1 cellular context compared by ENCODE assay signal in genomic region chr2:69741281-69742169, GRCh38.
A peak's percentile ranks its signal among the peaks of the same experiment; 100 is the strongest.
TF ChIP-seq lines count a peak whose summit lies in the region.

Gene ANXA4, plus strand, starts transcription at chr2:69742134. Its CDS starts 39,432 bp downstream, at chr2:69781566.

TF ChIP-seq in GM12878, 131 proteins besides CTCF, POLR2A, EP300 and RAD21 (continued from another document and continues in another):
- no peak for TF ChIP-seq E2F4 (IDR thresholded peaks at IDR 0.05; ENCODE audit: low read depth, low read length)
- TF ChIP-seq MYC (IDR thresholded peaks at IDR 0.05; ENCODE audit: insufficient read depth, insufficient read length, insufficient replicate concordance, low read length, severe bottlenecking): no peak
- peak; percentile 19 for TF ChIP-seq TCF12 (IDR thresholded peaks at IDR 0.05; ENCODE audit: low read depth, low read length)
- peak; percentile 42 for TF ChIP-seq USF2 (IDR thresholded peaks at IDR 0.05; ENCODE audit: borderline replicate concordance, low read depth, low read length)
- TF ChIP-seq ZNF217 (IDR thresholded peaks at IDR 0.05): no peak
- no peak for TF ChIP-seq CUX1 (IDR thresholded peaks at IDR 0.05; ENCODE audit: insufficient replicate concordance, low read depth, low read length)
- TF ChIP-seq IKZF1 (conservative IDR thresholded peaks at IDR 0.05): peak; percentile 96
- TF ChIP-seq NFIC (IDR thresholded peaks at IDR 0.05; ENCODE audit: low read depth, low read length): no peak
- no peak for TF ChIP-seq GABPA (IDR thresholded peaks at IDR 0.05; ENCODE audit: low read depth)
- TF ChIP-seq RELB (IDR thresholded peaks at IDR 0.05; ENCODE audit: low read depth): peak; percentile 61
- peak; percentile 17; the same call in 1 of the 2 replicates for TF ChIP-seq BACH1 (IDR thresholded peaks at IDR 0.05; ENCODE audit: borderline replicate concordance)
- TF ChIP-seq NR2C1 (IDR thresholded peaks at IDR 0.05): no peak
- TF ChIP-seq CHD4 (IDR thresholded peaks at IDR 0.05): no peak
- no peak for TF ChIP-seq ZBTB11 (CRISPR knock-in tag; IDR thresholded peaks at IDR 0.05)
- no peak for TF ChIP-seq SKIL (IDR thresholded peaks at IDR 0.05; ENCODE audit: low read depth, poor library complexity, severe bottlenecking)
- TF ChIP-seq YBX1 (IDR thresholded peaks at IDR 0.05): no peak
- TF ChIP-seq POU2F2 (IDR thresholded peaks at IDR 0.05; ENCODE audit: borderline replicate concordance, low read depth, low read length): no peak
- no peak for TF ChIP-seq CREM (IDR thresholded peaks at IDR 0.05; ENCODE audit: low read depth)
- no peak for TF ChIP-seq RCOR1 (conservative IDR thresholded peaks at IDR 0.05; ENCODE audit: low read depth, low read length)
- TF ChIP-seq E2F8 (IDR thresholded peaks at IDR 0.05; ENCODE audit: low read depth, partially characterized antibody): no peak
- TF ChIP-seq CBFB (IDR thresholded peaks at IDR 0.05; ENCODE audit: low read depth): no peak
- no peak for TF ChIP-seq KDM1A (IDR thresholded peaks at IDR 0.05; ENCODE audit: borderline replicate concordance)
- TF ChIP-seq MEF2A (IDR thresholded peaks at IDR 0.05; ENCODE audit: insufficient read depth, low read depth, low read length): no peak
- TF ChIP-seq TARDBP (IDR thresholded peaks at IDR 0.05; ENCODE audit: borderline replicate concordance): no peak
- TF ChIP-seq NR2F1 (conservative IDR thresholded peaks at IDR 0.05): no peak
- TF ChIP-seq MYB (IDR thresholded peaks at IDR 0.05; ENCODE audit: borderline replicate concordance, low read depth, low read length): no peak
- TF ChIP-seq RELA (IDR thresholded peaks at IDR 0.05; ENCODE audit: borderline replicate concordance, partially characterized antibody): peak; percentile 47
- TF ChIP-seq RB1 (IDR thresholded peaks at IDR 0.05; ENCODE audit: borderline replicate concordance): no peak
- TF ChIP-seq BHLHE40 (IDR thresholded peaks at IDR 0.05; ENCODE audit: borderline replicate concordance in 1 of 2, low read depth in 2 of 2, low read length in 1 of 2): peak; percentile 93 to 97
- no peak for TF ChIP-seq JUND (IDR thresholded peaks at IDR 0.05; ENCODE audit: low read depth, low read length)
- no peak for TF ChIP-seq ZSCAN29 (IDR thresholded peaks at IDR 0.05)
- no peak for TF ChIP-seq TBL1XR1 (IDR thresholded peaks at IDR 0.05; ENCODE audit: low read depth, low read length)
- no peak for TF ChIP-seq KAT2A (conservative IDR thresholded peaks at IDR 0.05; ENCODE audit: control insufficient read depth, low read depth, low read length)
- peak; percentile 12 for TF ChIP-seq SIX5 (IDR thresholded peaks at IDR 0.05; ENCODE audit: low read depth, low read length, severe bottlenecking)
- no peak for TF ChIP-seq FOS (IDR thresholded peaks at IDR 0.05; ENCODE audit: borderline replicate concordance, extremely low read depth, insufficient read length)
- no peak for TF ChIP-seq NR2C2 (IDR thresholded peaks at IDR 0.05; ENCODE audit: borderline replicate concordance, control insufficient read depth, insufficient read length, low read depth)
- TF ChIP-seq EZH2 (IDR thresholded peaks at IDR 0.05; ENCODE audit: borderline replicate concordance, control insufficient read depth, low read depth, low read length): no peak
- no peak for TF ChIP-seq ZBTB33 (IDR thresholded peaks at IDR 0.05)
- TF ChIP-seq SIN3A (IDR thresholded peaks at IDR 0.05; ENCODE audit: low read depth, low read length): no peak; the same call in 1 of the 2 replicates
- TF ChIP-seq BRCA1 (IDR thresholded peaks at IDR 0.05; ENCODE audit: low read depth, low read length): no peak
- no peak for TF ChIP-seq TAF1 (IDR thresholded peaks at IDR 0.05; ENCODE audit: borderline replicate concordance, low read depth, low read length)
- no peak for TF ChIP-seq NRF1 (conservative IDR thresholded peaks at IDR 0.05; ENCODE audit: low read depth, low read length)
- peak; percentile 69 for TF ChIP-seq EED (IDR thresholded peaks at IDR 0.05; ENCODE audit: low read depth)
- no peak for TF ChIP-seq JUNB (IDR thresholded peaks at IDR 0.05)
- TF ChIP-seq CEBPB (IDR thresholded peaks at IDR 0.05; ENCODE audit: borderline replicate concordance in 1 of 2, low read depth in 2 of 2, low read length in 2 of 2): no peak
